In genomic region chr15:58336161-58336560, GRCh38 we compare ENCODE assay signal across 21 cellular contexts.
DNase-seq lines count a peak whose midpoint lies in the region; ATAC-seq, FAIRE-seq and TF ChIP-seq lines count a peak whose summit lies in the region.
"Had no signal": no experiment of that assay in that cellular context is flagged by ENCODE, and none has a peak within 500 bp of the region (broad histone marks: within the 10 kb centered on the region; RNA-seq: fewer than 3 reads in every experiment).

No MANE protein-coding gene starts in this region.

- H3K79me2 ChIP-seq in smooth muscle cell (ENCODE audit: low read depth) = no peaks in the 10 kb centered on the region

- peak overlapping the region; percentile 3 for H3K27ac Mint-ChIP-seq in activated CD8-positive, alpha-beta memory T cell treated with anti-CD3 and anti-CD28 coated beads, Interleukin-2, amount 10 ng/mL, durations not matched to agents 7 days and 5 days
- H3K27ac Mint-ChIP-seq in stimulated activated naive CD8-positive, alpha-beta T cell treated with anti-CD3 and anti-CD28 coated beads, Interleukin-15, amount 100 ng/mL, for 72 hours = no peak overlapping the region
- H3K27ac Mint-ChIP-seq: CD4-positive, alpha-beta memory T cell; HFFc6 had no signal

- WGBS in smooth muscle cell (ENCODE audit: low lambda C conversion rate) = 64% methylated on average over 3 of the region's 3 CpGs

- CTCF ChIA-PET in activated CD8-positive, alpha-beta memory T cell treated with anti-CD3 and anti-CD28 coated beads, Interleukin-2, amount 10 ng/mL, durations not matched to agents 7 days and 5 days (lab: Charles Lee) = no interaction called here

- no peak for ATAC-seq in activated CD8-positive, alpha-beta memory T cell treated with anti-CD3 and anti-CD28 coated beads, Interleukin-2, amount 10 ng/mL, durations not matched to agents 7 days and 5 days
- no peak for ATAC-seq in gastrocnemius medialis
- ATAC-seq in stimulated activated naive CD8-positive, alpha-beta T cell treated with anti-CD3 and anti-CD28 coated beads, Interleukin-15, amount 100 ng/mL, for 72 hours = no peak
- ATAC-seq: HepG2 had no signal

- peaks cover 11% of the 10 kb centered on the region for H3F3A ChIP-seq in smooth muscle cell (ENCODE audit: low read depth)

- H3K9me3 ChIP-seq in smooth muscle cell (replicated peaks; ENCODE audit: low read depth) (no peaks in the 10 kb centered on the region), gastrocnemius medialis (no peaks in the 10 kb centered on the region)
- H3K9me3 ChIP-seq: BE2C had no signal

- peak overlapping the region; percentile 34 for H3K27ac ChIP-seq in smooth muscle cell (ENCODE audit: low read depth)
- H3K27ac ChIP-seq in gastrocnemius medialis = no peak overlapping the region
- no peak overlapping the region for H3K27ac ChIP-seq in coronary artery
- H3K27ac ChIP-seq: SK-N-MC had no signal

- H3K4me1 ChIP-seq in smooth muscle cell (ENCODE audit: low read depth) (peaks cover 13% of the 10 kb centered on the region), gastrocnemius medialis (peaks cover 24% of the 10 kb centered on the region in 2 donors)

- no peak for TF ChIP-seq CTCF in smooth muscle cell (IDR thresholded peaks at IDR 0.05; ENCODE audit: borderline replicate concordance, insufficient read depth, poor library complexity, severe bottlenecking)
- TF ChIP-seq CTCF in gastrocnemius medialis (IDR thresholded peaks at IDR 0.05 in 4 of 5, conservative IDR thresholded peaks at IDR 0.05 in 1 of 5) = no peak
- TF ChIP-seq CTCF in coronary artery (IDR thresholded peaks at IDR 0.05) = no peak

- H4K20me1 ChIP-seq in smooth muscle cell (ENCODE audit: low read depth) = no peaks in the 10 kb centered on the region

- DNase-seq in activated CD8-positive, alpha-beta memory T cell treated with anti-CD3 and anti-CD28 coated beads, Interleukin-2, amount 10 ng/mL, durations not matched to agents 7 days and 5 days = no peak
- DNase-seq in activated CD8-positive, alpha-beta memory T cell treated with anti-CD3 and anti-CD28 coated beads, Interleukin-2, amount 50 U/mL, for 48 hours = no peak
- DNase-seq in RCC 7860 (ENCODE audit: low spot score) = peak; percentile 12
- peak; percentile 60 for DNase-seq in glomerular visceral epithelial cell (ENCODE audit: extremely low spot score)
- DNase-seq in smooth muscle cell (lab: John Stamatoyannopoulos, UW; ENCODE audit: unreplicated experiment) = no peak
- DNase-seq in gastrocnemius medialis = no peak
- DNase-seq in stimulated activated naive CD8-positive, alpha-beta T cell treated with anti-CD3 and anti-CD28 coated beads, Interleukin-15, amount 100 ng/mL, for 72 hours = no peak
- no peak for DNase-seq in coronary artery (ENCODE audit: low spot score)
- DNase-seq: BE2C; CD4-positive, alpha-beta memory T cell; EL; H7; HFFc6; NCI-H1436; NCI-H1930; NCI-H345; NCI-H526; Right ventricle myocardium superior had no signal

- H3K9ac ChIP-seq in smooth muscle cell (ENCODE audit: low read depth) = no peak overlapping the region

- peak; percentile 63 for FAIRE-seq in RCC 7860 (lab: Jason Lieb, UNC)
- FAIRE-seq: GM12892, HepG2 had no signal

- peaks cover 3% of the 10 kb centered on the region for H3K9me3 Mint-ChIP-seq in activated CD8-positive, alpha-beta memory T cell treated with anti-CD3 and anti-CD28 coated beads, Interleukin-2, amount 10 ng/mL, durations not matched to agents 7 days and 5 days (ENCODE audit: low read depth)
- H3K9me3 Mint-ChIP-seq in stimulated activated naive CD8-positive, alpha-beta T cell treated with anti-CD3 and anti-CD28 coated beads, Interleukin-15, amount 100 ng/mL, for 72 hours = peaks cover 10 to 18% of the 10 kb centered on the region in 2 donors

- in situ Hi-C loops in gastrocnemius medialis (cut with MboI; ENCODE audit: low sequenced_read_pairs in 4 of 4) = loop anchor here in 2 of 4 donors (25.0 kb wide), 1 partner anchor 99 kb away; no protein-coding TSS in a partner anchor

- H3K27me3 ChIP-seq in smooth muscle cell (ENCODE audit: low read depth) (no peaks in the 10 kb centered on the region), gastrocnemius medialis (no peaks in the 10 kb centered on the region)
- H3K27me3 ChIP-seq: BE2C had no signal

- H3K4me1 Mint-ChIP-seq in activated CD8-positive, alpha-beta memory T cell treated with anti-CD3 and anti-CD28 coated beads, Interleukin-2, amount 10 ng/mL, durations not matched to agents 7 days and 5 days = peaks cover 44% of the 10 kb centered on the region
- H3K4me1 Mint-ChIP-seq in stimulated activated naive CD8-positive, alpha-beta T cell treated with anti-CD3 and anti-CD28 coated beads, Interleukin-15, amount 100 ng/mL, for 72 hours = peaks cover 25% of the 10 kb centered on the region

- H3K27me3 Mint-ChIP-seq in activated CD8-positive, alpha-beta memory T cell treated with anti-CD3 and anti-CD28 coated beads, Interleukin-2, amount 10 ng/mL, durations not matched to agents 7 days and 5 days = peaks cover 8% of the 10 kb centered on the region
- no peaks in the 10 kb centered on the region for H3K27me3 Mint-ChIP-seq in stimulated activated naive CD8-positive, alpha-beta T cell treated with anti-CD3 and anti-CD28 coated beads, Interleukin-15, amount 100 ng/mL, for 72 hours
- H3K27me3 Mint-ChIP-seq: CD4-positive, alpha-beta memory T cell had no signal

- H3K36me3 ChIP-seq in smooth muscle cell (ENCODE audit: low read depth) (no peaks in the 10 kb centered on the region), gastrocnemius medialis (no peaks in the 10 kb centered on the region)
- H3K36me3 ChIP-seq: BE2C had no signal

- intact Hi-C loops in gastrocnemius medialis (cut with DNase I; ENCODE audit: low total_unique reads) = no loop called here

- no peak overlapping the region for H3K4me2 ChIP-seq in smooth muscle cell

- no peak overlapping the region for H3K4me3 Mint-ChIP-seq in activated CD8-positive, alpha-beta memory T cell treated with anti-CD3 and anti-CD28 coated beads, Interleukin-2, amount 10 ng/mL, durations not matched to agents 7 days and 5 days
- H3K4me3 Mint-ChIP-seq in stimulated activated naive CD8-positive, alpha-beta T cell treated with anti-CD3 and anti-CD28 coated beads, Interleukin-15, amount 100 ng/mL, for 72 hours = no peak overlapping the region
- H3K4me3 Mint-ChIP-seq: CD4-positive, alpha-beta memory T cell; HFFc6 had no signal

- peaks cover 13% of the 10 kb centered on the region for H3K36me3 Mint-ChIP-seq in activated CD8-positive, alpha-beta memory T cell treated with anti-CD3 and anti-CD28 coated beads, Interleukin-2, amount 10 ng/mL, durations not matched to agents 7 days and 5 days
- H3K36me3 Mint-ChIP-seq: CD4-positive, alpha-beta memory T cell had no signal

- TF ChIP-seq POLR2A in gastrocnemius medialis (IDR thresholded peaks at IDR 0.05) = no peak

- no peak overlapping the region for H3K4me3 ChIP-seq in smooth muscle cell
- H3K4me3 ChIP-seq in gastrocnemius medialis = no peak overlapping the region
- H3K4me3 ChIP-seq in coronary artery = no peak overlapping the region
- H3K4me3 ChIP-seq: SK-N-MC had no signal

- H2AFZ ChIP-seq in smooth muscle cell (ENCODE audit: low read depth) = no peak overlapping the region

Comparison
In these comparisons a context has a peak if more than half of its experiments do, and no peak if none do; other contexts are left out.
1. DNase-seq: peak in RCC 7860 (single experiment) and glomerular visceral epithelial cell (single experiment); none in activated CD8-positive, alpha-beta memory T cell treated with anti-CD3 and anti-CD28 coated beads, Interleukin-2, amount 10 ng/mL, durations not matched to agents 7 days and 5 days (single experiment), activated CD8-positive, alpha-beta memory T cell treated with anti-CD3 and anti-CD28 coated beads, Interleukin-2, amount 50 U/mL, for 48 hours (single experiment), smooth muscle cell (single experiment), gastrocnemius medialis (0 of 2), stimulated activated naive CD8-positive, alpha-beta T cell treated with anti-CD3 and anti-CD28 coated beads, Interleukin-15, amount 100 ng/mL, for 72 hours (0 of 2) and coronary artery (single experiment).